21 cellular contexts compared by ENCODE assay signal in genomic region chr12:2451497-2451896, GRCh38.
"Had no signal": no experiment of that assay in that cellular context is flagged by ENCODE, and none has a peak within 500 bp of the region (broad histone marks: within the 10 kb centered on the region; RNA-seq: fewer than 3 reads in every experiment).

No MANE protein-coding gene starts in this region.

- H3K4me1 ChIP-seq: pancreas, transverse colon, upper lobe of right lung, uterus had no signal

- H3K27me3 ChIP-seq: neutrophil, pancreas, transverse colon, upper lobe of right lung, uterus had no signal

- H3K9me3 Mint-ChIP-seq: effector memory CD8-positive, alpha-beta T cell; mesothelial cell of epicardium; neural crest cell; stimulated activated effector memory CD8-positive, alpha-beta T cell treated with anti-CD3 and anti-CD28 coated beads, Interleukin-12 subunit alpha, Interleukin-12 subunit beta, amount 100 ng/mL, for 72 hours had no signal

- H3K27ac ChIP-seq: neutrophil, pancreas, transverse colon, upper lobe of right lung, uterus had no signal

- H3K36me3 ChIP-seq: neutrophil, pancreas, transverse colon, upper lobe of right lung, uterus had no signal

- H3K9me3 ChIP-seq: mucosa of descending colon, neutrophil, pancreas, thoracic aorta, transverse colon, upper lobe of right lung, uterus had no signal

- DNase-seq: cortex of kidney; effector memory CD8-positive, alpha-beta T cell; hypothalamus; mesenchymal stem cell; mucosa of descending colon; naive B cell; pancreas; stimulated activated CD4-positive, alpha-beta T cell treated with anti-CD3 and anti-CD28 coated beads, Interleukin-2, amount 100 ng/mL, for 24 hours; stimulated activated CD4-positive, alpha-beta T cell treated with anti-CD3 and anti-CD28 coated beads, Interleukin-4, amount 100 ng/mL, for 24 hours; stimulated activated naive CD4-positive, alpha-beta T cell treated with Interleukin-2 at 50 U/mL for 16 hours; transverse colon; upper lobe of right lung; uterus had no signal

- H3K4me1 Mint-ChIP-seq: mesothelial cell of epicardium, neural crest cell had no signal

- H3K4me3 Mint-ChIP-seq: effector memory CD8-positive, alpha-beta T cell; mesothelial cell of epicardium; natural killer cell treated with Interleukin-12 subunit alpha and Interleukin-12 subunit beta and Interleukin-15 and Interleukin-18, amount 100 ng/mL, for 72 hours; neural crest cell; stimulated activated effector memory CD8-positive, alpha-beta T cell treated with anti-CD3 and anti-CD28 coated beads, Interleukin-12 subunit alpha, Interleukin-12 subunit beta, amount 100 ng/mL, for 72 hours had no signal

- H3K36me3 Mint-ChIP-seq: naive B cell; natural killer cell treated with Interleukin-12 subunit alpha and Interleukin-12 subunit beta and Interleukin-15 and Interleukin-18, amount 100 ng/mL, for 72 hours; stimulated activated effector memory CD8-positive, alpha-beta T cell treated with anti-CD3 and anti-CD28 coated beads, Interleukin-12 subunit alpha, Interleukin-12 subunit beta, amount 100 ng/mL, for 72 hours had no signal

- H3K4me3 ChIP-seq: mucosa of descending colon, pancreas, thoracic aorta, transverse colon, upper lobe of right lung, uterus had no signal

- ATAC-seq: effector memory CD8-positive, alpha-beta T cell; mucosa of descending colon; pancreas; sciatic nerve; stimulated activated effector memory CD8-positive, alpha-beta T cell treated with anti-CD3 and anti-CD28 coated beads, Interleukin-12 subunit alpha, Interleukin-12 subunit beta, amount 100 ng/mL, for 72 hours; upper lobe of right lung had no signal

- H3K27ac Mint-ChIP-seq: effector memory CD8-positive, alpha-beta T cell; mesothelial cell of epicardium; naive B cell; natural killer cell treated with Interleukin-12 subunit alpha and Interleukin-12 subunit beta and Interleukin-15 and Interleukin-18, amount 100 ng/mL, for 72 hours; progenitor cell of endocrine pancreas; stimulated activated effector memory CD8-positive, alpha-beta T cell treated with anti-CD3 and anti-CD28 coated beads, Interleukin-12 subunit alpha, Interleukin-12 subunit beta, amount 100 ng/mL, for 72 hours had no signal
